ENCODE assay signal across 25 cellular contexts in genomic region chr20:53795170-53795569, GRCh38.
DNase-seq lines count a peak whose midpoint lies in the region; ATAC-seq and TF ChIP-seq lines count a peak whose summit lies in the region.
"Had no signal": no experiment of that assay in that cellular context is flagged by ENCODE, and none has a peak within 500 bp of the region (broad histone marks: within the 10 kb centered on the region; RNA-seq: fewer than 3 reads in every experiment).

No MANE protein-coding gene starts in this region.

- H3K27me3 ChIP-seq in SJSA1 (replicated peaks) (no peaks in the 10 kb centered on the region), lower lobe of right lung (ENCODE audit: low read depth) (no peaks in the 10 kb centered on the region)
- H3K27me3 ChIP-seq: BLaER1, esophagus squamous epithelium had no signal

- no peaks in the 10 kb centered on the region for H3K9me3 Mint-ChIP-seq in HFFc6
- H3K9me3 Mint-ChIP-seq in activated naive CD8-positive, alpha-beta T cell treated with anti-CD3 and anti-CD28 coated beads for 36 hours: peaks cover 1% of the 10 kb centered on the region

- no peak overlapping the region for H3K4me3 Mint-ChIP-seq in HFFc6
- H3K4me3 Mint-ChIP-seq in activated naive CD8-positive, alpha-beta T cell treated with anti-CD3 and anti-CD28 coated beads for 36 hours: no peak overlapping the region
- H3K4me3 Mint-ChIP-seq: stimulated activated naive CD8-positive, alpha-beta T cell treated with anti-CD3 and anti-CD28 coated beads, Interleukin-15, amount 100 ng/mL, for 72 hours; WTC11 had no signal

- no peaks in the 10 kb centered on the region for H3K9me3 ChIP-seq in SJSA1 (replicated peaks)
- H3K9me3 ChIP-seq in lower lobe of right lung: no peaks in the 10 kb centered on the region
- H3K9me3 ChIP-seq: BLaER1, esophagus squamous epithelium had no signal

- H3K4me1 ChIP-seq in SJSA1 (replicated peaks) (peaks cover 12% of the 10 kb centered on the region), lower lobe of right lung (no peaks in the 10 kb centered on the region)
- H3K4me1 ChIP-seq: BLaER1 had no signal

- H3K36me3 ChIP-seq in SJSA1: no peaks in the 10 kb centered on the region
- H3K36me3 ChIP-seq in lower lobe of right lung: no peaks in the 10 kb centered on the region
- H3K36me3 ChIP-seq: BLaER1, esophagus squamous epithelium had no signal

- no peak for ATAC-seq in lower lobe of right lung
- ATAC-seq: HCT116; left lobe of liver; stimulated activated naive CD8-positive, alpha-beta T cell treated with anti-CD3 and anti-CD28 coated beads, Interleukin-15, amount 100 ng/mL, for 72 hours; WTC11 had no signal

- TF ChIP-seq CTCF in HFFc6 (IDR thresholded peaks at IDR 0.05): no peak
- no peak for TF ChIP-seq CTCF in lower lobe of right lung (IDR thresholded peaks at IDR 0.05)

- H3K27me3 Mint-ChIP-seq in HFFc6 (ENCODE audit: insufficient read depth): no peaks in the 10 kb centered on the region; the same call in 1 of the 2 replicates
- no peaks in the 10 kb centered on the region for H3K27me3 Mint-ChIP-seq in activated naive CD8-positive, alpha-beta T cell treated with anti-CD3 and anti-CD28 coated beads for 36 hours
- H3K27me3 Mint-ChIP-seq: progenitor cell of endocrine pancreas; stimulated activated naive CD8-positive, alpha-beta T cell treated with anti-CD3 and anti-CD28 coated beads, Interleukin-15, amount 100 ng/mL, for 72 hours had no signal

- peak overlapping the region; percentile 95 for H3K27ac Mint-ChIP-seq in HFFc6
- no peak overlapping the region for H3K27ac Mint-ChIP-seq in activated naive CD8-positive, alpha-beta T cell treated with anti-CD3 and anti-CD28 coated beads for 36 hours

- peaks cover 53% of the 10 kb centered on the region for H3K4me1 Mint-ChIP-seq in HFFc6 (ENCODE audit: low read depth)
- no peaks in the 10 kb centered on the region for H3K4me1 Mint-ChIP-seq in activated naive CD8-positive, alpha-beta T cell treated with anti-CD3 and anti-CD28 coated beads for 36 hours
- H3K4me1 Mint-ChIP-seq: stimulated activated naive CD8-positive, alpha-beta T cell treated with anti-CD3 and anti-CD28 coated beads, Interleukin-15, amount 100 ng/mL, for 72 hours had no signal

- H3K36me3 Mint-ChIP-seq in HFFc6 (ENCODE audit: low read depth): peaks cover 8% of the 10 kb centered on the region; the same call in 1 of the 2 replicates
- H3K36me3 Mint-ChIP-seq in activated naive CD8-positive, alpha-beta T cell treated with anti-CD3 and anti-CD28 coated beads for 36 hours: no peaks in the 10 kb centered on the region

- intact Hi-C loops in lower lobe of right lung (cut with DNase I): no loop called here

- H3K4me3 ChIP-seq in SJSA1: no peak overlapping the region
- H3K4me3 ChIP-seq in lower lobe of right lung: no peak overlapping the region
- H3K4me3 ChIP-seq: BLaER1, esophagus squamous epithelium, skin epidermis had no signal

- H3K27ac ChIP-seq in SJSA1 (peak overlapping the region; percentile 10; the same call in 1 of the 2 replicates), lower lobe of right lung (no peak overlapping the region)
- H3K27ac ChIP-seq: BLaER1 had no signal

- peak; percentile 65 for DNase-seq in HFFc6
- no peak for DNase-seq in SJSA1 (ENCODE audit: low read depth in 1 of 2, low spot score in 2 of 2)
- peak; percentile 33 for DNase-seq in fibroblast of peridontal ligament (ENCODE audit: extremely low read depth)
- DNase-seq in stromal cell of bone marrow (ENCODE audit: low read depth): peak; percentile 18
- no peak for DNase-seq in lower lobe of right lung
- no peak for DNase-seq in activated naive CD8-positive, alpha-beta T cell treated with anti-CD3 and anti-CD28 coated beads for 36 hours
- DNase-seq in pons (ENCODE audit: low spot score): no peak
- DNase-seq: activated CD4-positive, alpha-beta T cell treated with anti-CD3 and anti-CD28 coated beads, Interleukin-2, amount 50 U/mL, for 48 hours; activated naive CD4-positive, alpha-beta T cell; activated T-cell treated with anti-CD3 and anti-CD28 coated beads for 4 hours; amygdala; cerebellar nuclear complex; effector CD4-positive, alpha-beta T cell; esophagus squamous epithelium; NCI-H1436 treated with DMSO at 0.1 percent for 48 hours; NCI-H2171; NCI-H748 treated with DMSO at 0.1 percent for 48 hours; stimulated activated CD4-positive, alpha-beta T cell treated with anti-CD3 and anti-CD28 coated beads, Interleukin-2, amount 100 ng/mL, for 48 hours; stimulated activated naive CD8-positive, alpha-beta T cell treated with anti-CD3 and anti-CD28 coated beads, Interleukin-15, amount 100 ng/mL, for 72 hours had no signal

Comparison
In these comparisons a context has a peak if more than half of its experiments do, and no peak if none do; other contexts are left out.
1. DNase-seq: peak in HFFc6 (single experiment), fibroblast of peridontal ligament (single experiment) and stromal cell of bone marrow (single experiment); none in SJSA1 (0 of 2), lower lobe of right lung (single experiment), activated naive CD8-positive, alpha-beta T cell treated with anti-CD3 and anti-CD28 coated beads for 36 hours (single experiment) and pons (single experiment).